16 cellular contexts compared by ENCODE assay signal in genomic region chr2:152448621-152449020, GRCh38.
"Had no signal": no experiment of that assay in that cellular context is flagged by ENCODE, and none has a peak within 500 bp of the region (broad histone marks: within the 10 kb centered on the region; RNA-seq: fewer than 3 reads in every experiment).

No MANE protein-coding gene starts in this region.

- H3K36me3 Mint-ChIP-seq: naive B cell, T-cell had no signal

- H3K4me3 Mint-ChIP-seq: activated T-cell treated with anti-CD3 and anti-CD28 coated beads, Interleukin-2, amount 50 U/mL, for 24 hours; naive B cell; T-cell had no signal

- H3K9me3 Mint-ChIP-seq: activated T-cell treated with anti-CD3 and anti-CD28 coated beads, Interleukin-2, amount 50 U/mL, for 24 hours had no signal

- H3K27ac ChIP-seq: body of pancreas, foreskin keratinocyte, neutrophil, stomach, transverse colon had no signal

- H3K4me1 Mint-ChIP-seq: naive B cell had no signal

- H3K27ac Mint-ChIP-seq: activated T-cell treated with anti-CD3 and anti-CD28 coated beads, Interleukin-2, amount 50 U/mL, for 24 hours; T-cell had no signal

- ATAC-seq: body of pancreas, T-cell had no signal

- DNase-seq: activated CD4-positive, alpha-beta T cell treated with anti-CD3 and anti-CD28 coated beads, Interleukin-2, amount 50 U/mL, for 48 hours; activated effector memory CD4-positive, alpha-beta T cell treated with Interleukin-2 at 50 U/mL for 16 hours; activated naive CD4-positive, alpha-beta T cell treated with anti-CD3 and anti-CD28 coated beads, Interleukin-2, amount 50 U/mL, for 16 hours; activated T-cell treated with anti-CD3 and anti-CD28 coated beads, Interleukin-2, amount 50 U/mL, for 24 hours; body of pancreas; central memory CD4-positive, alpha-beta T cell; effector memory CD4-positive, alpha-beta T cell; naive B cell; stimulated activated CD4-positive, alpha-beta T cell treated with anti-CD3 and anti-CD28 coated beads, Interleukin-12 subunit alpha, Interleukin-12 subunit beta, amount 100 ng/mL, for 4 hours; stimulated activated CD4-positive, alpha-beta T cell treated with anti-CD3 and anti-CD28 coated beads, Interleukin-2, amount 100 ng/mL, for 24 hours; stomach; T-cell; T1000; transverse colon had no signal
